1 cellular context compared by ENCODE assay signal in genomic region chrX:28659269-28659668, GRCh38.
TF ChIP-seq lines count a peak whose summit lies in the region.

No MANE protein-coding gene starts in this region.

TF ChIP-seq in SK-N-SH treated with all-trans-retinoic acid at 6 μM for 48 hours, 23 proteins besides CTCF, POLR2A, EP300 and RAD21 (continued from another document):
- TF ChIP-seq CSRNP3 (CRISPR knock-in tag; IDR thresholded peaks at IDR 0.05) = no peak
- TF ChIP-seq BACH2 (CRISPR knock-in tag; IDR thresholded peaks at IDR 0.05; ENCODE audit: borderline replicate concordance) = no peak
- no peak for TF ChIP-seq ZFP30 (CRISPR knock-in tag; IDR thresholded peaks at IDR 0.05)
- TF ChIP-seq ISL1 (CRISPR knock-in tag; IDR thresholded peaks at IDR 0.05) = no peak
- no peak for TF ChIP-seq ZNF8 (CRISPR knock-in tag; IDR thresholded peaks at IDR 0.05)
- no peak for TF ChIP-seq ZNF70 (CRISPR knock-in tag; IDR thresholded peaks at IDR 0.05)
- no peak for TF ChIP-seq ZNF565 (CRISPR knock-in tag; conservative IDR thresholded peaks at IDR 0.05; ENCODE audit: low read depth)
- TF ChIP-seq SNAI2 (CRISPR knock-in tag; IDR thresholded peaks at IDR 0.05) = no peak
- no peak for TF ChIP-seq CSDC2 (CRISPR knock-in tag; IDR thresholded peaks at IDR 0.05)
- no peak for TF ChIP-seq ZFP3 (CRISPR knock-in tag; IDR thresholded peaks at IDR 0.05)
- no peak for TF ChIP-seq ARNTL (CRISPR knock-in tag; IDR thresholded peaks at IDR 0.05; ENCODE audit: borderline replicate concordance, low read depth)
- no peak for TF ChIP-seq ZC3H10 (CRISPR knock-in tag; IDR thresholded peaks at IDR 0.05)
- TF ChIP-seq TSHZ2 (CRISPR knock-in tag; IDR thresholded peaks at IDR 0.05) = no peak
